In genomic region chr12:47834199-47835016, GRCh38 we compare ENCODE assay signal across 1 cellular context.
TF ChIP-seq lines count a peak whose summit lies in the region.

No MANE protein-coding gene starts in this region.

TF ChIP-seq in IMR-90, 13 proteins besides CTCF, POLR2A, EP300 and RAD21:
- TF ChIP-seq NFE2L2 (IDR thresholded peaks at IDR 0.05; ENCODE audit: low read depth, low read length) (no peak), USF2 (IDR thresholded peaks at IDR 0.05; ENCODE audit: low read depth, low read length) (no peak), RCOR1 (IDR thresholded peaks at IDR 0.05; ENCODE audit: insufficient replicate concordance, low read length) (no peak), FOS (IDR thresholded peaks at IDR 0.05; ENCODE audit: low read depth, low read length) (no peak), MAZ (IDR thresholded peaks at IDR 0.05; ENCODE audit: borderline replicate concordance, low read depth, low read length) (no peak), CEBPB (IDR thresholded peaks at IDR 0.05; ENCODE audit: low read depth, low read length) (no peak), RFX5 (IDR thresholded peaks at IDR 0.05; ENCODE audit: low read depth, low read length) (no peak), SMC3 (IDR thresholded peaks at IDR 0.05; ENCODE audit: low read depth, low read length) (no peak), ELK1 (IDR thresholded peaks at IDR 0.05; ENCODE audit: borderline replicate concordance, low read depth, low read length) (no peak)
